Comparison of ENCODE assay signal across 20 cellular contexts in the genomic region with DNA sequence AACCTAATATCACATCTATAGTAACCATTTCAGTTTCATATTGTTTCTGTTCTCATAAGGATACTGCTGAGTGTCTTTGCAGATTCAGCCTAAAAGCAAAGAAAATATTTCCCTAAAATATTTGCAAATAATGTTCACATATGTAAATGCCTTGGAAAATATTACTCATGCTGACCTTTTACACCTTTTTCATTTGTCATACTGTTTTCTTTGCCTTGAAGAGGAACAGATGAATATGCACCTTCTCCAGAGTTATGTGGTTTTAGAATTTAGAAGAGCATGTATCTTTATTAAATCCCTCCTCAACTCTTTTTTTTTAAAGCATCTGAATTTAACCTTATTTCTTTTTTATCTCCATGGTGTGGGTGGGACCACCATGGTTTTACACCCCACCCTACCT. TPM values are rescaled to one million over a fixed set of nuclear protein-coding genes. Genes with fewer than 3 reads are reported as not detected.
DNase-seq lines count a peak whose midpoint lies in the region; ATAC-seq and TF ChIP-seq lines count a peak whose summit lies in the region.
"Had no signal": no experiment of that assay in that cellular context is flagged by ENCODE, and none has a peak within 500 bp of the region (broad histone marks: within the 10 kb centered on the region; RNA-seq: fewer than 3 reads in every experiment).

No MANE protein-coding gene starts in this region.

- TF ChIP-seq POLR2A in gastrocnemius medialis (IDR thresholded peaks at IDR 0.05) = no peak

- H3K36me3 ChIP-seq in gastrocnemius medialis = peaks cover 2 to 42% of the 10 kb centered on the region in 2 donors

- in situ Hi-C loops in gastrocnemius medialis (cut with MboI; ENCODE audit: low sequenced_read_pairs in 4 of 4) = no loop called here

- DNase-seq in activated naive CD4-positive, alpha-beta T cell treated with anti-CD3 and anti-CD28 coated beads, Interleukin-2, amount 50 U/mL, for 72 hours (ENCODE audit: low spot score in 2 of 2) = no peak
- DNase-seq in activated naive CD4-positive, alpha-beta T cell treated with anti-CD3 and anti-CD28 coated beads, Interleukin-2, amount 50 U/mL, for 16 hours = no peak
- DNase-seq in fibroblast of gingiva (ENCODE audit: low read depth) (peak; percentile 30), gastrocnemius medialis (no peak), GF-D8 (lab: John Stamatoyannopoulos, UW) (no peak), T-helper 17 cell (no peak)
- no peak for DNase-seq in stimulated activated naive CD8-positive, alpha-beta T cell treated with anti-CD3 and anti-CD28 coated beads, Interleukin-15, amount 100 ng/mL, for 72 hours
- DNase-seq: activated CD8-positive, alpha-beta memory T cell treated with anti-CD3 and anti-CD28 coated beads, Interleukin-2, amount 10 ng/mL, durations not matched to agents 7 days and 5 days; central memory CD4-positive, alpha-beta T cell; effector memory CD8-positive, alpha-beta T cell; mesendoderm; MV-4-11; NCI-H2081; NCI-H510A; stimulated activated CD4-positive, alpha-beta T cell treated with anti-CD3 and anti-CD28 coated beads, Interleukin-2, amount 100 ng/mL, for 24 hours had no signal

- ATAC-seq in activated naive CD4-positive, alpha-beta T cell treated with anti-CD3 and anti-CD28 coated beads, Interleukin-2, amount 50 U/mL, for 72 hours = peak; percentile 46 to 54
- peak; percentile 42 for ATAC-seq in activated T-helper 17 cell treated with anti-CD3 and anti-CD28 coated beads, Interleukin-2, amount 50 U/mL, for 72 hours (replicated peaks)
- ATAC-seq in stimulated activated naive CD8-positive, alpha-beta T cell treated with anti-CD3 and anti-CD28 coated beads, Interleukin-15, amount 100 ng/mL, for 72 hours = no peak
- no peak for ATAC-seq in gastrocnemius medialis
- ATAC-seq in T-helper 17 cell = no peak
- ATAC-seq: activated CD8-positive, alpha-beta memory T cell treated with anti-CD3 and anti-CD28 coated beads, Interleukin-2, amount 10 ng/mL, durations not matched to agents 7 days and 5 days; effector memory CD8-positive, alpha-beta T cell; natural killer cell treated with Interleukin-12 subunit alpha and Interleukin-12 subunit beta and Interleukin-15 and Interleukin-18, amount 100 ng/mL, for 72 hours had no signal

- no peak for TF ChIP-seq CTCF in gastrocnemius medialis (IDR thresholded peaks at IDR 0.05 in 4 of 5, conservative IDR thresholded peaks at IDR 0.05 in 1 of 5)

- peak overlapping the region; percentile 20 for H3K4me3 Mint-ChIP-seq in activated T-helper 17 cell treated with anti-CD3 and anti-CD28 coated beads, Interleukin-2, amount 50 U/mL, for 72 hours
- no peak overlapping the region for H3K4me3 Mint-ChIP-seq in stimulated activated naive CD8-positive, alpha-beta T cell treated with anti-CD3 and anti-CD28 coated beads, Interleukin-15, amount 100 ng/mL, for 72 hours
- no peak overlapping the region for H3K4me3 Mint-ChIP-seq in T-helper 17 cell
- H3K4me3 Mint-ChIP-seq: activated CD8-positive, alpha-beta memory T cell treated with anti-CD3 and anti-CD28 coated beads, Interleukin-2, amount 10 ng/mL, durations not matched to agents 7 days and 5 days; effector memory CD8-positive, alpha-beta T cell; natural killer cell treated with Interleukin-12 subunit alpha and Interleukin-12 subunit beta and Interleukin-15 and Interleukin-18, amount 100 ng/mL, for 72 hours had no signal

- no peaks in the 10 kb centered on the region for H3K27me3 ChIP-seq in gastrocnemius medialis
- H3K27me3 ChIP-seq: vagina had no signal

- no peak overlapping the region for H3K4me3 ChIP-seq in gastrocnemius medialis
- H3K4me3 ChIP-seq: vagina had no signal

- no peaks in the 10 kb centered on the region for H3K27me3 Mint-ChIP-seq in activated T-helper 17 cell treated with anti-CD3 and anti-CD28 coated beads, Interleukin-2, amount 50 U/mL, for 72 hours
- no peaks in the 10 kb centered on the region for H3K27me3 Mint-ChIP-seq in stimulated activated naive CD8-positive, alpha-beta T cell treated with anti-CD3 and anti-CD28 coated beads, Interleukin-15, amount 100 ng/mL, for 72 hours
- H3K27me3 Mint-ChIP-seq in T-helper 17 cell = no peaks in the 10 kb centered on the region
- H3K27me3 Mint-ChIP-seq: activated CD8-positive, alpha-beta memory T cell treated with anti-CD3 and anti-CD28 coated beads, Interleukin-2, amount 10 ng/mL, durations not matched to agents 7 days and 5 days; effector memory CD8-positive, alpha-beta T cell; natural killer cell treated with Interleukin-12 subunit alpha and Interleukin-12 subunit beta and Interleukin-15 and Interleukin-18, amount 100 ng/mL, for 72 hours had no signal

- H3K4me1 ChIP-seq in gastrocnemius medialis = peaks cover 0 to 4% of the 10 kb centered on the region in 2 donors
- H3K4me1 ChIP-seq: vagina had no signal

- H3K4me1 Mint-ChIP-seq in activated T-helper 17 cell treated with anti-CD3 and anti-CD28 coated beads, Interleukin-2, amount 50 U/mL, for 72 hours = peaks cover 8% of the 10 kb centered on the region
- peaks cover 30% of the 10 kb centered on the region for H3K4me1 Mint-ChIP-seq in stimulated activated naive CD8-positive, alpha-beta T cell treated with anti-CD3 and anti-CD28 coated beads, Interleukin-15, amount 100 ng/mL, for 72 hours
- no peaks in the 10 kb centered on the region for H3K4me1 Mint-ChIP-seq in T-helper 17 cell
- H3K4me1 Mint-ChIP-seq: activated CD8-positive, alpha-beta memory T cell treated with anti-CD3 and anti-CD28 coated beads, Interleukin-2, amount 10 ng/mL, durations not matched to agents 7 days and 5 days had no signal

- H3K9me3 ChIP-seq in gastrocnemius medialis = no peaks in the 10 kb centered on the region
- H3K9me3 ChIP-seq in T-helper 17 cell (ENCODE audit: control insufficient read depth, low read length, poor library complexity, severe bottlenecking) = no peaks in the 10 kb centered on the region
- H3K9me3 ChIP-seq: vagina had no signal

- peak overlapping the region; percentile 78 to 85 for H3K27ac Mint-ChIP-seq in activated naive CD4-positive, alpha-beta T cell treated with anti-CD3 and anti-CD28 coated beads, Interleukin-2, amount 50 U/mL, for 72 hours
- peak overlapping the region; percentile 90 for H3K27ac Mint-ChIP-seq in activated T-helper 17 cell treated with anti-CD3 and anti-CD28 coated beads, Interleukin-2, amount 50 U/mL, for 72 hours
- H3K27ac Mint-ChIP-seq in stimulated activated naive CD8-positive, alpha-beta T cell treated with anti-CD3 and anti-CD28 coated beads, Interleukin-15, amount 100 ng/mL, for 72 hours = peak overlapping the region; percentile 70 to 86
- H3K27ac Mint-ChIP-seq in T-helper 17 cell = no peak overlapping the region
- H3K27ac Mint-ChIP-seq: natural killer cell treated with Interleukin-12 subunit alpha and Interleukin-12 subunit beta and Interleukin-15 and Interleukin-18, amount 100 ng/mL, for 72 hours had no signal

- H3K36me3 Mint-ChIP-seq in activated naive CD4-positive, alpha-beta T cell treated with anti-CD3 and anti-CD28 coated beads, Interleukin-2, amount 50 U/mL, for 72 hours = peaks cover 9 to 12% of the 10 kb centered on the region in 2 donors
- H3K36me3 Mint-ChIP-seq in activated T-helper 17 cell treated with anti-CD3 and anti-CD28 coated beads, Interleukin-2, amount 50 U/mL, for 72 hours (ENCODE audit: low read depth) = peaks cover 56% of the 10 kb centered on the region
- peaks cover 2% of the 10 kb centered on the region for H3K36me3 Mint-ChIP-seq in T-helper 17 cell (ENCODE audit: low read depth)

- H3K9me3 Mint-ChIP-seq in activated naive CD4-positive, alpha-beta T cell treated with anti-CD3 and anti-CD28 coated beads, Interleukin-2, amount 50 U/mL, for 72 hours = no peaks in the 10 kb centered on the region
- no peaks in the 10 kb centered on the region for H3K9me3 Mint-ChIP-seq in activated T-helper 17 cell treated with anti-CD3 and anti-CD28 coated beads, Interleukin-2, amount 50 U/mL, for 72 hours
- no peaks in the 10 kb centered on the region for H3K9me3 Mint-ChIP-seq in stimulated activated naive CD8-positive, alpha-beta T cell treated with anti-CD3 and anti-CD28 coated beads, Interleukin-15, amount 100 ng/mL, for 72 hours
- H3K9me3 Mint-ChIP-seq: effector memory CD8-positive, alpha-beta T cell; natural killer cell treated with Interleukin-12 subunit alpha and Interleukin-12 subunit beta and Interleukin-15 and Interleukin-18, amount 100 ng/mL, for 72 hours had no signal

- intact Hi-C loops in gastrocnemius medialis (cut with DNase I; ENCODE audit: low total_unique reads) = no loop called here

- H3K27ac ChIP-seq in gastrocnemius medialis = no peak overlapping the region
- H3K27ac ChIP-seq: HL-60, vagina, VCaP had no signal

RNA-seq across cellular contexts. Expression of a gene that starts 32.5 kb away (rescaled TPM):
- 10 to 100 TPM; 22.6 to 39.1 TPM for total RNA-seq in activated naive CD4-positive, alpha-beta T cell treated with anti-CD3 and anti-CD28 coated beads, Interleukin-2, amount 50 U/mL, for 72 hours
- total RNA-seq in activated T-helper 17 cell treated with anti-CD3 and anti-CD28 coated beads, Interleukin-2, amount 50 U/mL, for 72 hours = 10 to 100 TPM; 19.7 to 31.2 TPM
- total RNA-seq in gastrocnemius medialis (10 to 100 TPM; 14.5 to 33.6 (median 16.8) TPM), T-helper 17 cell (10 to 100 TPM; 30.9 to 55.4 TPM)

RNA-seq across cellular contexts. Expression of a gene that starts 32.6 kb away (rescaled TPM):
- total RNA-seq in activated naive CD4-positive, alpha-beta T cell treated with anti-CD3 and anti-CD28 coated beads, Interleukin-2, amount 50 U/mL, for 72 hours = 10 to 100 TPM; 10.9 to 18.4 TPM
- 10 to 100 TPM; 13.9 to 21.7 TPM for total RNA-seq in activated T-helper 17 cell treated with anti-CD3 and anti-CD28 coated beads, Interleukin-2, amount 50 U/mL, for 72 hours
- 10 to 100 TPM in 3 of 4 donors, 1 to 10 TPM in 1; 8.6 to 12.2 (median 10.8) TPM for total RNA-seq in gastrocnemius medialis
- total RNA-seq in T-helper 17 cell = 1 to 10 TPM; 8.3 to 9.6 TPM

Comparison
In these comparisons a context has a peak if more than half of its experiments do, and no peak if none do; other contexts are left out.
1. ATAC-seq: peak in activated naive CD4-positive, alpha-beta T cell treated with anti-CD3 and anti-CD28 coated beads, Interleukin-2, amount 50 U/mL, for 72 hours (2 of 2) and activated T-helper 17 cell treated with anti-CD3 and anti-CD28 coated beads, Interleukin-2, amount 50 U/mL, for 72 hours (single experiment); none in stimulated activated naive CD8-positive, alpha-beta T cell treated with anti-CD3 and anti-CD28 coated beads, Interleukin-15, amount 100 ng/mL, for 72 hours (single experiment), gastrocnemius medialis (0 of 2) and T-helper 17 cell (single experiment).